18 cellular contexts compared by ENCODE assay signal in genomic region chr11:9046376-9046775, GRCh38. TPM values are rescaled to one million over a fixed set of nuclear protein-coding genes. Genes with fewer than 3 reads are reported as not detected.
"Had no signal": no experiment of that assay in that cellular context is flagged by ENCODE, and none has a peak within 500 bp of the region (broad histone marks: within the 10 kb centered on the region; RNA-seq: fewer than 3 reads in every experiment).

No MANE protein-coding gene starts in this region.

- H3K27ac ChIP-seq: ovary, SK-N-MC had no signal

- H3K36me3 Mint-ChIP-seq: T-cell had no signal

- H3K27me3 ChIP-seq: ovary, upper lobe of left lung had no signal

- ATAC-seq: activated naive CD8-positive, alpha-beta T cell treated with anti-CD3 and anti-CD28 coated beads, Interleukin-2, amount 50 U/mL, for 24 hours; T-cell had no signal

- H3K9me3 ChIP-seq: ovary, upper lobe of left lung had no signal

- H3K27me3 Mint-ChIP-seq: activated naive CD8-positive, alpha-beta T cell treated with anti-CD3 and anti-CD28 coated beads, Interleukin-2, amount 50 U/mL, for 24 hours had no signal

- H3K4me1 Mint-ChIP-seq: activated naive CD8-positive, alpha-beta T cell treated with anti-CD3 and anti-CD28 coated beads, Interleukin-2, amount 50 U/mL, for 24 hours; T-cell had no signal

- H3K4me3 ChIP-seq: ovary, SK-N-MC, upper lobe of left lung had no signal

- H3K9me3 Mint-ChIP-seq: activated naive CD4-positive, alpha-beta T cell treated with anti-CD3 and anti-CD28 coated beads for 36 hours; activated naive CD8-positive, alpha-beta T cell treated with anti-CD3 and anti-CD28 coated beads, Interleukin-2, amount 50 U/mL, for 24 hours; activated T-helper 2 cell treated with anti-CD3 and anti-CD28 coated beads, Interferon-gamma antibody, Interleukin-2, Interleukin-4, amounts not matched to agents 10 μg/mL and 5 μg/mL and 100 μg/mL, durations not matched to agents 14 hours and 24 hours and 36 hours; neural crest cell; T-cell had no signal

- H3K27ac Mint-ChIP-seq: activated naive CD4-positive, alpha-beta T cell treated with anti-CD3 and anti-CD28 coated beads for 36 hours; activated naive CD8-positive, alpha-beta T cell treated with anti-CD3 and anti-CD28 coated beads, Interleukin-2, amount 50 U/mL, for 24 hours; activated T-helper 2 cell treated with anti-CD3 and anti-CD28 coated beads, Interferon-gamma antibody, Interleukin-2, Interleukin-4, amounts not matched to agents 10 μg/mL and 5 μg/mL and 100 μg/mL, durations not matched to agents 14 hours and 24 hours and 36 hours; T-cell had no signal

- H3K36me3 ChIP-seq: ovary, upper lobe of left lung had no signal

- H3K4me3 Mint-ChIP-seq: activated naive CD4-positive, alpha-beta T cell treated with anti-CD3 and anti-CD28 coated beads for 36 hours; activated naive CD8-positive, alpha-beta T cell treated with anti-CD3 and anti-CD28 coated beads, Interleukin-2, amount 50 U/mL, for 24 hours; neural crest cell; T-cell had no signal

- DNase-seq: activated CD4-positive, alpha-beta T cell treated with anti-CD3 and anti-CD28 coated beads, Interleukin-2, amount 50 U/mL, for 4 hours; activated CD4-positive, CD25-positive, alpha-beta regulatory T cell treated with anti-CD3 and anti-CD28 coated beads, Interleukin-2, amount 50 U/mL, for 72 hours; activated naive CD4-positive, alpha-beta T cell treated with anti-CD3 and anti-CD28 coated beads for 36 hours; activated naive CD8-positive, alpha-beta T cell treated with anti-CD3 and anti-CD28 coated beads, Interleukin-2, amount 50 U/mL, for 24 hours; activated T-cell treated with anti-CD3 and anti-CD28 coated beads, Interleukin-2, amount 50 U/mL, for 1 hour; aorta; cerebellar nuclear complex; kidney; ovary; stimulated activated CD4-positive, alpha-beta T cell treated with anti-CD3 and anti-CD28 coated beads, Interleukin-15, amount 100 ng/mL, for 24 hours; stimulated activated CD4-positive, alpha-beta T cell treated with anti-CD3 and anti-CD28 coated beads, Interleukin-4, amount 100 ng/mL, for 1 hour; stimulated activated naive CD4-positive, alpha-beta T cell; T-cell; T-helper 9 cell; upper lobe of left lung had no signal

RNA-seq across cellular contexts. Expression of gene SCUBE2, which starts 45.0 kb away (rescaled TPM):
- total RNA-seq: activated T-helper 2 cell treated with anti-CD3 and anti-CD28 coated beads, Interferon-gamma antibody, Interleukin-2, Interleukin-4, amounts not matched to agents 10 μg/mL and 5 μg/mL and 100 μg/mL, durations not matched to agents 14 hours and 24 hours and 36 hours had no signal
